Comparison of ENCODE assay signal across 16 cellular contexts in genomic region chr2:3665886-3666612, GRCh38. TPM values are rescaled to one million over a fixed set of nuclear protein-coding genes. Genes with fewer than 3 reads are reported as not detected.
DNase-seq lines count a peak whose midpoint lies in the region; ATAC-seq and TF ChIP-seq lines count a peak whose summit lies in the region.
"Had no signal": no experiment of that assay in that cellular context is flagged by ENCODE, and none has a peak within 500 bp of the region (broad histone marks: within the 10 kb centered on the region; RNA-seq: fewer than 3 reads in every experiment).

No MANE protein-coding gene starts in this region.

- no peak for TF ChIP-seq POLR2A in breast epithelium (IDR thresholded peaks at IDR 0.05)

- H3K4me3 ChIP-seq in right atrium auricular region (no peak overlapping the region), right cardiac atrium (ENCODE audit: low read length) (no peak overlapping the region), breast epithelium (no peak overlapping the region)
- H3K4me3 ChIP-seq: MG63 had no signal

- intact Hi-C loops in right cardiac atrium (cut with DNase I) (no loop called here), breast epithelium (cut with DNase I; ENCODE audit: low total_unique reads) (no loop called here), Calu3 (cut with micrococcal nuclease; ENCODE audit: unreplicated experiment) (no loop called here)

- WGBS in right cardiac atrium = 85% methylated on average over 16 of the region's 16 CpGs

- H3K27ac Mint-ChIP-seq in osteocyte (ENCODE audit: unreplicated experiment) (no peak overlapping the region), Calu3 (ENCODE audit: unreplicated experiment) (no peak overlapping the region)
- H3K27ac Mint-ChIP-seq: HFFc6 had no signal

- no peak overlapping the region for H3K27ac ChIP-seq in right atrium auricular region
- H3K27ac ChIP-seq in right cardiac atrium (ENCODE audit: low read length) = no peak overlapping the region
- H3K27ac ChIP-seq in breast epithelium = no peak overlapping the region

- TF ChIP-seq CTCF in right atrium auricular region (IDR thresholded peaks at IDR 0.05) = no peak
- no peak for TF ChIP-seq CTCF in osteocyte (IDR thresholded peaks at IDR 0.05)
- no peak for TF ChIP-seq CTCF in breast epithelium (IDR thresholded peaks at IDR 0.05)
- TF ChIP-seq CTCF in Calu3 (IDR thresholded peaks at IDR 0.05; ENCODE audit: unreplicated experiment) = no peak

- ATAC-seq in right cardiac atrium = no peak

- H3K27me3 Mint-ChIP-seq in osteocyte (ENCODE audit: unreplicated experiment) (peaks cover 2% of the 10 kb centered on the region), Calu3 (ENCODE audit: unreplicated experiment) (no peaks in the 10 kb centered on the region)

- H3K9me3 Mint-ChIP-seq in osteocyte (ENCODE audit: unreplicated experiment) = no peaks in the 10 kb centered on the region
- H3K9me3 Mint-ChIP-seq in Calu3 (ENCODE audit: low read depth, unreplicated experiment) = peaks cover 2% of the 10 kb centered on the region
- H3K9me3 Mint-ChIP-seq: HFFc6 had no signal

- peak; percentile 46 for DNase-seq in right atrium auricular region (ENCODE audit: low spot score)
- DNase-seq in right cardiac atrium = no peak
- peak; percentile 8 for DNase-seq in ecto neural progenitor cell (ENCODE audit: low spot score)
- DNase-seq in osteocyte (ENCODE audit: extremely low spot score, unreplicated experiment) = peak; percentile 78
- DNase-seq in stimulated activated naive CD4-positive, alpha-beta T cell treated with Interleukin-2 at 50 U/mL for 16 hours (lab: John Stamatoyannopoulos, UW) = no peak
- no peak for DNase-seq in breast epithelium (ENCODE audit: low spot score in 2 of 2)
- DNase-seq in Calu3 = no peak
- DNase-seq: COR-L47, EL, HFFc6, Karpas-422, MG63, NCI-H1092, NCI-H1694, NCI-H82 had no signal

- H3K36me3 Mint-ChIP-seq in osteocyte (ENCODE audit: unreplicated experiment) = no peaks in the 10 kb centered on the region
- H3K36me3 Mint-ChIP-seq in Calu3 (ENCODE audit: insufficient read depth, unreplicated experiment) = peaks cover 3% of the 10 kb centered on the region

- H3K9me3 ChIP-seq in right atrium auricular region (no peaks in the 10 kb centered on the region), right cardiac atrium (ENCODE audit: control insufficient read depth, low read length) (no peaks in the 10 kb centered on the region), breast epithelium (no peaks in the 10 kb centered on the region)
- H3K9me3 ChIP-seq: MG63 had no signal

- CTCF ChIA-PET in Calu3 (lab: Charles Lee) = no interaction called here

- H3K36me3 ChIP-seq in right atrium auricular region (no peaks in the 10 kb centered on the region), breast epithelium (no peaks in the 10 kb centered on the region)
- H3K36me3 ChIP-seq: MG63 had no signal

- H3K4me1 Mint-ChIP-seq in osteocyte (ENCODE audit: unreplicated experiment) (no peaks in the 10 kb centered on the region), Calu3 (ENCODE audit: low read depth, unreplicated experiment) (no peaks in the 10 kb centered on the region)

- no peak overlapping the region for H3K4me3 Mint-ChIP-seq in osteocyte (ENCODE audit: unreplicated experiment)
- H3K4me3 Mint-ChIP-seq in Calu3 (ENCODE audit: low read depth, unreplicated experiment) = no peak overlapping the region
- H3K4me3 Mint-ChIP-seq: HFFc6 had no signal

- H3K27me3 ChIP-seq in right atrium auricular region (no peaks in the 10 kb centered on the region), right cardiac atrium (ENCODE audit: control insufficient read depth, insufficient read depth) (no peaks in the 10 kb centered on the region), breast epithelium (no peaks in the 10 kb centered on the region)
- H3K27me3 ChIP-seq: MG63 had no signal

- BruUV-seq in Calu3 (replicated peaks; lab: Mats Ljungman, UMichigan) = no TSS peak

- peaks cover 0 to 6% of the 10 kb centered on the region in 2 donors for H3K4me1 ChIP-seq in right atrium auricular region
- H3K4me1 ChIP-seq in right cardiac atrium (ENCODE audit: control insufficient read depth, insufficient read depth, low read length) = no peaks in the 10 kb centered on the region
- no peaks in the 10 kb centered on the region for H3K4me1 ChIP-seq in breast epithelium

RNA-seq across cellular contexts. Expression of gene ALLC, which starts 8.0 kb away (rescaled TPM):
- total RNA-seq in right atrium auricular region = not detected
- under 1 TPM in 3 of 4 donors, not detected in 1; 0.23 to 0.57 (median 0.25) TPM for total RNA-seq in right cardiac atrium
- polyA plus RNA-seq in right cardiac atrium = 0.38 TPM
- not detected in 2 replicates for total RNA-seq in osteocyte
- under 1 TPM in 1 of 3 donors, not detected in 2; 0.16 TPM for total RNA-seq in breast epithelium
- total RNA-seq in Calu3 (2022) = not detected in 2 replicates
- total RNA-seq: H4, HFFc6 had no signal

RNA-seq across cellular contexts. Expression of gene DCDC2C, which starts 37.3 kb away (rescaled TPM):
- not detected for total RNA-seq in right atrium auricular region
- not detected for total RNA-seq in right cardiac atrium
- polyA plus RNA-seq in right cardiac atrium = not detected
- not detected in 2 replicates for total RNA-seq in osteocyte
- total RNA-seq in breast epithelium = under 1 TPM; 0.33 to 0.59 (median 0.48) TPM
- not detected in 2 replicates for total RNA-seq in Calu3 (2022)
- total RNA-seq: H4, HFFc6 had no signal

Comparison
In these comparisons a context has a peak if more than half of its experiments do, and no peak if none do; other contexts are left out.
1. DNase-seq: peak in right atrium auricular region (single experiment), ecto neural progenitor cell (single experiment) and osteocyte (single experiment); none in right cardiac atrium (0 of 3), stimulated activated naive CD4-positive, alpha-beta T cell treated with Interleukin-2 at 50 U/mL for 16 hours (single experiment), breast epithelium (0 of 2) and Calu3 (single experiment).